In the genomic region with DNA sequence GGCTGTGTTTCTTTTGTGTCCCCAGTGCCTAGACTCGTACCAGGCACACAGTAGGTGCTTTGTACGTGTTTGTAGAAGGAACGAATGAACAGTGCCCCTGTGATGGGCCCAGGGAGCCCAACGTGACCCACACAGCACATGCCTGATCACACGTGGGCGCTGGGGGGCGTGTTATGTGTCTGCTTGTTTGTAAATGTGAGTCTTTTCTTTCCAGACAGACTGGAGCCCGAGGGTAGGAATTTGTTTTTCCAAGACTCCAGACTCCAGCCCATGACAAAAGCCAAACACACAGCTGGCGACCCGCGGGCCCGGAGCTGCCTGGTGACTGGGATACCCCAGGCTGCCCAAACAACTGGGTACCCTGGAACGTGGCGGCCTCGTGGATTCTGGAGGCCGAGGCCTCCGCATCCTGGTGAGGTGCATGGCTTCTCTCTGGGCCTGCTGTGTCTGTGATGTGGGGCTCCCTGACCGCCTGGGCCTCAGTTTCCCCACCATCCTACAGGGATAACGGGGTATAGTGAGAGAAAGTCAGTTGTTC, we compare ENCODE assay signal across 1 cellular context.
A peak's percentile ranks its signal among the peaks of the same experiment; 100 is the strongest.
TF ChIP-seq lines count a peak whose summit lies in the region.

No MANE protein-coding gene starts in this region.

TF ChIP-seq in K562, 482 proteins besides CTCF, POLR2A, EP300 and RAD21 (continued from another document and continues in another):
- TF ChIP-seq, protein P1, sequence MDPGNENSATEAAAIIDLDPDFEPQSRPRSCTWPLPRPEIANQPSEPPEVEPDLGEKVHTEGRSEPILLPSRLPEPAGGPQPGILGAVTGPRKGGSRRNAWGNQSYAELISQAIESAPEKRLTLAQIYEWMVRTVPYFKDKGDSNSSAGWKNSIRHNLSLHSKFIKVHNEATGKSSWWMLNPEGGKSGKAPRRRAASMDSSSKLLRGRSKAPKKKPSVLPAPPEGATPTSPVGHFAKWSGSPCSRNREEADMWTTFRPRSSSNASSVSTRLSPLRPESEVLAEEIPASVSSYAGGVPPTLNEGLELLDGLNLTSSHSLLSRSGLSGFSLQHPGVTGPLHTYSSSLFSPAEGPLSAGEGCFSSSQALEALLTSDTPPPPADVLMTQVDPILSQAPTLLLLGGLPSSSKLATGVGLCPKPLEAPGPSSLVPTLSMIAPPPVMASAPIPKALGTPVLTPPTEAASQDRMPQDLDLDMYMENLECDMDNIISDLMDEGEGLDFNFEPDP (CRISPR knock-in tag; IDR thresholded peaks at IDR 0.05): 0 out of 2 replicates have a peak, but pooled peaks have one; percentile 42
- TF ChIP-seq ADNP (tag; IDR thresholded peaks at IDR 0.05): peak; percentile 9; the same call in 1 of the 2 replicates
- no peak; the same call in 1 of the 2 replicates for TF ChIP-seq CBX1 (IDR thresholded peaks at IDR 0.05; ENCODE audit: low read depth)
- no peak for TF ChIP-seq MECOM (CRISPR knock-in tag; IDR thresholded peaks at IDR 0.05)
- TF ChIP-seq, protein P2, sequence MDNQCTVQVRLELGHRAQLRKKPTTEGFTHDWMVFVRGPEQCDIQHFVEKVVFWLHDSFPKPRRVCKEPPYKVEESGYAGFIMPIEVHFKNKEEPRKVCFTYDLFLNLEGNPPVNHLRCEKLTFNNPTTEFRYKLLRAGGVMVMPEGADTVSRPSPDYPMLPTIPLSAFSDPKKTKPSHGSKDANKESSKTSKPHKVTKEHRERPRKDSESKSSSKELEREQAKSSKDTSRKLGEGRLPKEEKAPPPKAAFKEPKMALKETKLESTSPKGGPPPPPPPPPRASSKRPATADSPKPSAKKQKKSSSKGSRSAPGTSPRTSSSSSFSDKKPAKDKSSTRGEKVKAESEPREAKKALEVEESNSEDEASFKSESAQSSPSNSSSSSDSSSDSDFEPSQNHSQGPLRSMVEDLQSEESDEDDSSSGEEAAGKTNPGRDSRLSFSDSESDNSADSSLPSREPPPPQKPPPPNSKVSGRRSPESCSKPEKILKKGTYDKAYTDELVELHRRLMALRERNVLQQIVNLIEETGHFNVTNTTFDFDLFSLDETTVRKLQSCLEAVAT (IDR thresholded peaks at IDR 0.05): 0 out of 4 replicates have a peak, but pooled peaks of 1 of the 2 experiments have one; percentile 10
- TF ChIP-seq, protein P3, sequence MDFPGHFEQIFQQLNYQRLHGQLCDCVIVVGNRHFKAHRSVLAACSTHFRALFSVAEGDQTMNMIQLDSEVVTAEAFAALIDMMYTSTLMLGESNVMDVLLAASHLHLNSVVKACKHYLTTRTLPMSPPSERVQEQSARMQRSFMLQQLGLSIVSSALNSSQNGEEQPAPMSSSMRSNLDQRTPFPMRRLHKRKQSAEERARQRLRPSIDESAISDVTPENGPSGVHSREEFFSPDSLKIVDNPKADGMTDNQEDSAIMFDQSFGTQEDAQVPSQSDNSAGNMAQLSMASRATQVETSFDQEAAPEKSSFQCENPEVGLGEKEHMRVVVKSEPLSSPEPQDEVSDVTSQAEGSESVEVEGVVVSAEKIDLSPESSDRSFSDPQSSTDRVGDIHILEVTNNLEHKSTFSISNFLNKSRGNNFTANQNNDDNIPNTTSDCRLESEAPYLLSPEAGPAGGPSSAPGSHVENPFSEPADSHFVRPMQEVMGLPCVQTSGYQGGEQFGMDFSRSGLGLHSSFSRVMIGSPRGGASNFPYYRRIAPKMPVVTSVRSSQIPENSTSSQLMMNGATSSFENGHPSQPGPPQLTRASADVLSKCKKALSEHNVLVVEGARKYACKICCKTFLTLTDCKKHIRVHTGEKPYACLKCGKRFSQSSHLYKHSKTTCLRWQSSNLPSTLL (IDR thresholded peaks at IDR 0.05): 0 out of 2 replicates have a peak, but pooled peaks have one; percentile 36
- TF ChIP-seq HSF4 (CRISPR knock-in tag; IDR thresholded peaks at IDR 0.05; ENCODE audit: borderline replicate concordance): peak; percentile 6; the same call in 1 of the 2 replicates
- peak; percentile 29 for TF ChIP-seq ETS2 (tag; IDR thresholded peaks at IDR 0.05; ENCODE audit: borderline replicate concordance, poor library complexity, severe bottlenecking)
- no peak for TF ChIP-seq PHB2 (IDR thresholded peaks at IDR 0.05; ENCODE audit: low read depth)
- TF ChIP-seq CHD1 (IDR thresholded peaks at IDR 0.05; ENCODE audit: low read length): peak; percentile 60
- TF ChIP-seq XRCC4 (IDR thresholded peaks at IDR 0.05; ENCODE audit: extremely low read depth, insufficient read depth, insufficient read length): no peak
- TF ChIP-seq ZFP1 (CRISPR knock-in tag; IDR thresholded peaks at IDR 0.05): peak; percentile 52; the same call in 1 of the 2 replicates
- TF ChIP-seq, protein P4, sequence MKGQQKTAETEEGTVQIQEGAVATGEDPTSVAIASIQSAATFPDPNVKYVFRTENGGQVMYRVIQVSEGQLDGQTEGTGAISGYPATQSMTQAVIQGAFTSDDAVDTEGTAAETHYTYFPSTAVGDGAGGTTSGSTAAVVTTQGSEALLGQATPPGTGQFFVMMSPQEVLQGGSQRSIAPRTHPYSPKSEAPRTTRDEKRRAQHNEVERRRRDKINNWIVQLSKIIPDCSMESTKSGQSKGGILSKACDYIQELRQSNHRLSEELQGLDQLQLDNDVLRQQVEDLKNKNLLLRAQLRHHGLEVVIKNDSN (CRISPR knock-in tag; IDR thresholded peaks at IDR 0.05): peak; percentile 88
- TF ChIP-seq MXI1 (IDR thresholded peaks at IDR 0.05; ENCODE audit: low read depth, low read length): peak; percentile 79
- TF ChIP-seq, protein P5, sequence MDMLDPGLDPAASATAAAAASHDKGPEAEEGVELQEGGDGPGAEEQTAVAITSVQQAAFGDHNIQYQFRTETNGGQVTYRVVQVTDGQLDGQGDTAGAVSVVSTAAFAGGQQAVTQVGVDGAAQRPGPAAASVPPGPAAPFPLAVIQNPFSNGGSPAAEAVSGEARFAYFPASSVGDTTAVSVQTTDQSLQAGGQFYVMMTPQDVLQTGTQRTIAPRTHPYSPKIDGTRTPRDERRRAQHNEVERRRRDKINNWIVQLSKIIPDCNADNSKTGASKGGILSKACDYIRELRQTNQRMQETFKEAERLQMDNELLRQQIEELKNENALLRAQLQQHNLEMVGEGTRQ (CRISPR knock-in tag; IDR thresholded peaks at IDR 0.05): peak; percentile 61
- 0 out of 2 replicates have a peak, but pooled peaks have one; percentile 7 for TF ChIP-seq EP400 (IDR thresholded peaks at IDR 0.05)
- TF ChIP-seq ZNF696 (CRISPR knock-in tag; conservative IDR thresholded peaks at IDR 0.05): no peak
- TF ChIP-seq BRD9 (IDR thresholded peaks at IDR 0.05; ENCODE audit: low read depth, partially characterized antibody): no peak
- peak; percentile 4 for TF ChIP-seq RBM22 (IDR thresholded peaks at IDR 0.05; ENCODE audit: low read depth, low read length, poor library complexity, severe bottlenecking)
- TF ChIP-seq, protein P6, sequence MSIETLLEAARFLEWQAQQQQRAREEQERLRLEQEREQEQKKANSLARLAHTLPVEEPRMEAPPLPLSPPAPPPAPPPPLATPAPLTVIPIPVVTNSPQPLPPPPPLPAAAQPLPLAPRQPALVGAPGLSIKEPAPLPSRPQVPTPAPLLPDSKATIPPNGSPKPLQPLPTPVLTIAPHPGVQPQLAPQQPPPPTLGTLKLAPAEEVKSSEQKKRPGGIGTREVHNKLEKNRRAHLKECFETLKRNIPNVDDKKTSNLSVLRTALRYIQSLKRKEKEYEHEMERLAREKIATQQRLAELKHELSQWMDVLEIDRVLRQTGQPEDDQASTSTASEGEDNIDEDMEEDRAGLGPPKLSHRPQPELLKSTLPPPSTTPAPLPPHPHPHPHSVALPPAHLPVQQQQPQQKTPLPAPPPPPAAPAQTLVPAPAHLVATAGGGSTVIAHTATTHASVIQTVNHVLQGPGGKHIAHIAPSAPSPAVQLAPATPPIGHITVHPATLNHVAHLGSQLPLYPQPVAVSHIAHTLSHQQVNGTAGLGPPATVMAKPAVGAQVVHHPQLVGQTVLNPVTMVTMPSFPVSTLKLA (conservative IDR thresholded peaks at IDR 0.05): peak; percentile 85 to 92
- 0 out of 2 replicates have a peak, but pooled peaks have one; percentile 45 for TF ChIP-seq FOXK1 (CRISPR knock-in tag; IDR thresholded peaks at IDR 0.05; ENCODE audit: borderline replicate concordance)
- TF ChIP-seq TEAD1 (CRISPR knock-in tag; IDR thresholded peaks at IDR 0.05): peak in 1 of 2 experiments; percentile 6; a peak in 1 of 4 replicates
- TF ChIP-seq CREM (IDR thresholded peaks at IDR 0.05; ENCODE audit: low read depth): peak; percentile 37; the same call in 1 of the 2 replicates
- TF ChIP-seq, protein P7, sequence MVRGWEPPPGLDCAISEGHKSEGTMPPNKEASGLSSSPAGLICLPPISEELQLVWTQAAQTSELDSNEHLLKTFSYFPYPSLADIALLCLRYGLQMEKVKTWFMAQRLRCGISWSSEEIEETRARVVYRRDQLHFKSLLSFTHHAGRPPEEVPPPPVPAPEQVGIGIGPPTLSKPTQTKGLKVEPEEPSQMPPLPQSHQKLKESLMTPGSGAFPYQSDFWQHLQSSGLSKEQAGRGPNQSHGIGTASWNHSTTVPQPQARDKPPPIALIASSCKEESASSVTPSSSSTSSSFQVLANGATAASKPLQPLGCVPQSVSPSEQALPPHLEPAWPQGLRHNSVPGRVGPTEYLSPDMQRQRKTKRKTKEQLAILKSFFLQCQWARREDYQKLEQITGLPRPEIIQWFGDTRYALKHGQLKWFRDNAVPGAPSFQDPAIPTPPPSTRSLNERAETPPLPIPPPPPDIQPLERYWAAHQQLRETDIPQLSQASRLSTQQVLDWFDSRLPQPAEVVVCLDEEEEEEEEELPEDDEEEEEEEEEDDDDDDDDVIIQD (CRISPR knock-in tag; IDR thresholded peaks at IDR 0.05): peak; percentile 56; the same call in 1 of the 2 replicates
- peak; percentile 54; the same call in 1 of the 2 replicates for TF ChIP-seq ZNF764 (CRISPR knock-in tag; IDR thresholded peaks at IDR 0.05; ENCODE audit: low read depth)
- TF ChIP-seq BRD4 (IDR thresholded peaks at IDR 0.05): peak; percentile 79; the same call in 1 of the 2 replicates
- TF ChIP-seq ZNF445 (CRISPR knock-in tag; IDR thresholded peaks at IDR 0.05; ENCODE audit: low read depth): peak; percentile 30; the same call in 1 of the 2 replicates
- TF ChIP-seq HIVEP1 (CRISPR knock-in tag; IDR thresholded peaks at IDR 0.05): 0 out of 2 replicates have a peak, but pooled peaks have one; percentile 41
- TF ChIP-seq, protein P8, sequence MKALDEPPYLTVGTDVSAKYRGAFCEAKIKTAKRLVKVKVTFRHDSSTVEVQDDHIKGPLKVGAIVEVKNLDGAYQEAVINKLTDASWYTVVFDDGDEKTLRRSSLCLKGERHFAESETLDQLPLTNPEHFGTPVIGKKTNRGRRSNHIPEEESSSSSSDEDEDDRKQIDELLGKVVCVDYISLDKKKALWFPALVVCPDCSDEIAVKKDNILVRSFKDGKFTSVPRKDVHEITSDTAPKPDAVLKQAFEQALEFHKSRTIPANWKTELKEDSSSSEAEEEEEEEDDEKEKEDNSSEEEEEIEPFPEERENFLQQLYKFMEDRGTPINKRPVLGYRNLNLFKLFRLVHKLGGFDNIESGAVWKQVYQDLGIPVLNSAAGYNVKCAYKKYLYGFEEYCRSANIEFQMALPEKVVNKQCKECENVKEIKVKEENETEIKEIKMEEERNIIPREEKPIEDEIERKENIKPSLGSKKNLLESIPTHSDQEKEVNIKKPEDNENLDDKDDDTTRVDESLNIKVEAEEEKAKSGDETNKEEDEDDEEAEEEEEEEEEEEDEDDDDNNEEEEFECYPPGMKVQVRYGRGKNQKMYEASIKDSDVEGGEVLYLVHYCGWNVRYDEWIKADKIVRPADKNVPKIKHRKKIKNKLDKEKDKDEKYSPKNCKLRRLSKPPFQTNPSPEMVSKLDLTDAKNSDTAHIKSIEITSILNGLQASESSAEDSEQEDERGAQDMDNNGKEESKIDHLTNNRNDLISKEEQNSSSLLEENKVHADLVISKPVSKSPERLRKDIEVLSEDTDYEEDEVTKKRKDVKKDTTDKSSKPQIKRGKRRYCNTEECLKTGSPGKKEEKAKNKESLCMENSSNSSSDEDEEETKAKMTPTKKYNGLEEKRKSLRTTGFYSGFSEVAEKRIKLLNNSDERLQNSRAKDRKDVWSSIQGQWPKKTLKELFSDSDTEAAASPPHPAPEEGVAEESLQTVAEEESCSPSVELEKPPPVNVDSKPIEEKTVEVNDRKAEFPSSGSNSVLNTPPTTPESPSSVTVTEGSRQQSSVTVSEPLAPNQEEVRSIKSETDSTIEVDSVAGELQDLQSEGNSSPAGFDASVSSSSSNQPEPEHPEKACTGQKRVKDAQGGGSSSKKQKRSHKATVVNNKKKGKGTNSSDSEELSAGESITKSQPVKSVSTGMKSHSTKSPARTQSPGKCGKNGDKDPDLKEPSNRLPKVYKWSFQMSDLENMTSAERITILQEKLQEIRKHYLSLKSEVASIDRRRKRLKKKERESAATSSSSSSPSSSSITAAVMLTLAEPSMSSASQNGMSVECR (CRISPR knock-in tag; IDR thresholded peaks at IDR 0.05): peak; percentile 89
- TF ChIP-seq, protein P9, sequence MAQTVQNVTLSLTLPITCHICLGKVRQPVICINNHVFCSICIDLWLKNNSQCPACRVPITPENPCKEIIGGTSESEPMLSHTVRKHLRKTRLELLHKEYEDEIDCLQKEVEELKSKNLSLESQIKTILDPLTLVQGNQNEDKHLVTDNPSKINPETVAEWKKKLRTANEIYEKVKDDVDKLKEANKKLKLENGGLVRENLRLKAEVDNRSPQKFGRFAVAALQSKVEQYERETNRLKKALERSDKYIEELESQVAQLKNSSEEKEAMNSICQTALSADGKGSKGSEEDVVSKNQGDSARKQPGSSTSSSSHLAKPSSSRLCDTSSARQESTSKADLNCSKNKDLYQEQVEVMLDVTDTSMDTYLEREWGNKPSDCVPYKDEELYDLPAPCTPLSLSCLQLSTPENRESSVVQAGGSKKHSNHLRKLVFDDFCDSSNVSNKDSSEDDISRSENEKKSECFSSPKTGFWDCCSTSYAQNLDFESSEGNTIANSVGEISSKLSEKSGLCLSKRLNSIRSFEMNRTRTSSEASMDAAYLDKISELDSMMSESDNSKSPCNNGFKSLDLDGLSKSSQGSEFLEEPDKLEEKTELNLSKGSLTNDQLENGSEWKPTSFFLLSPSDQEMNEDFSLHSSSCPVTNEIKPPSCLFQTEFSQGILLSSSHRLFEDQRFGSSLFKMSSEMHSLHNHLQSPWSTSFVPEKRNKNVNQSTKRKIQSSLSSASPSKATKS (CRISPR knock-in tag; IDR thresholded peaks at IDR 0.05): no peak
- TF ChIP-seq, protein P10, sequence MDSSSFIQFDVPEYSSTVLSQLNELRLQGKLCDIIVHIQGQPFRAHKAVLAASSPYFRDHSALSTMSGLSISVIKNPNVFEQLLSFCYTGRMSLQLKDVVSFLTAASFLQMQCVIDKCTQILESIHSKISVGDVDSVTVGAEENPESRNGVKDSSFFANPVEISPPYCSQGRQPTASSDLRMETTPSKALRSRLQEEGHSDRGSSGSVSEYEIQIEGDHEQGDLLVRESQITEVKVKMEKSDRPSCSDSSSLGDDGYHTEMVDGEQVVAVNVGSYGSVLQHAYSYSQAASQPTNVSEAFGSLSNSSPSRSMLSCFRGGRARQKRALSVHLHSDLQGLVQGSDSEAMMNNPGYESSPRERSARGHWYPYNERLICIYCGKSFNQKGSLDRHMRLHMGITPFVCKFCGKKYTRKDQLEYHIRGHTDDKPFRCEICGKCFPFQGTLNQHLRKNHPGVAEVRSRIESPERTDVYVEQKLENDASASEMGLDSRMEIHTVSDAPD (CRISPR knock-in tag; IDR thresholded peaks at IDR 0.05): 0 out of 2 replicates have a peak, but pooled peaks have one; percentile 19
- TF ChIP-seq L3MBTL2 (IDR thresholded peaks at IDR 0.05): peak; percentile 91
- TF ChIP-seq, protein P11, sequence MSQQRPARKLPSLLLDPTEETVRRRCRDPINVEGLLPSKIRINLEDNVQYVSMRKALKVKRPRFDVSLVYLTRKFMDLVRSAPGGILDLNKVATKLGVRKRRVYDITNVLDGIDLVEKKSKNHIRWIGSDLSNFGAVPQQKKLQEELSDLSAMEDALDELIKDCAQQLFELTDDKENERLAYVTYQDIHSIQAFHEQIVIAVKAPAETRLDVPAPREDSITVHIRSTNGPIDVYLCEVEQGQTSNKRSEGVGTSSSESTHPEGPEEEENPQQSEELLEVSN (IDR thresholded peaks at IDR 0.05; ENCODE audit: borderline replicate concordance in 1 of 2, extremely low read depth in 1 of 2, insufficient read depth in 1 of 2, insufficient read length in 1 of 2, low read depth in 1 of 2, low read length in 1 of 2, poor library complexity in 1 of 2, severe bottlenecking in 1 of 2): peak in 1 of 2 experiments; percentile 51
- peak; percentile 43; the same call in 1 of the 2 replicates for TF ChIP-seq ZNF133 (CRISPR knock-in tag; IDR thresholded peaks at IDR 0.05)
